In the genomic region with DNA sequence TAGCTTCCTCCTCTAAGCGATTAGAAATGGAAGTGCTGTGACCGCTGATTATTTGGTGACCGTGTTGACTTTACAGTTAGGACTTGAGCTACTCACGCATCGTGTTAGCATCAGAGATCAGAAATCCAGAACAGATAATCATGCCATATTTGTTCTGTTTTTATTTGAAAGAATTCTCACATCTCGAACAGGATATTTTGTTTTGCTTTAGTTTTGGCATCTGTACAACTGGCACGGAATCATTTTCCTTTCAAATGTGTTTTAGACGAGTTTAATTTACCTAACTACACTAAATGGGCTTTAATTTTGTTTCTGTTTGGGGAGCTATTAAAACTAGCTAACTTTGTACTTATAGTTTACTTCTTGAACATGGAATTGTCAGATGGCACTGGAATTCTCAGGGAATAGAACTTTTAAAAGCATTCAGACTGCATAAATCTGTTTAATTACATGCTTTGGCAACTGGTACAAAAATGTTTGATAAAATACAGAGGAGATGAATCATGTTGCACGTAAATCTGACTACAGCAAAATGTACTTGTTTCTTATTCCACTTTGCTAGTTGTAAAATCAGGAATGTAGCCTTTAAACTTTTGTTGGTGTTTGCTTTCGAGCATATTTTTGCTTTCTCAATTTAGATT, we compare ENCODE assay signal across 8 cellular contexts. TPM values are rescaled to one million over a fixed set of nuclear protein-coding genes. Genes with fewer than 3 reads are reported as not detected.
A peak's percentile ranks its signal among the peaks of the same experiment; 100 is the strongest.
DNase-seq lines count a peak whose midpoint lies in the region; ATAC-seq, FAIRE-seq and TF ChIP-seq lines count a peak whose summit lies in the region.

No MANE protein-coding gene starts in this region.

- in situ Hi-C loops in astrocyte of the spinal cord (cut with HindIII; ENCODE audit: low sequenced_read_pairs), result no loop called here

- WGBS in liver, result 4% methylated on average over 10 of the region's 10 CpGs

- intact Hi-C loops in upper lobe of right lung (cut with DNase I), result no loop called here

- DNase-seq in AG20443 (ENCODE audit: low spot score) (peak; percentile 14), HS-5 (ENCODE audit: low read depth) (peak; percentile 39), astrocyte of the spinal cord (ENCODE audit: low read depth, low spot score) (peak; percentile 58), upper lobe of right lung (no peak), NCI-H524 (lab: John Stamatoyannopoulos, UW) (no peak), urothelium cell line (ENCODE audit: low spot score) (no peak)
- no peak for DNase-seq in stimulated activated CD4-positive, alpha-beta T cell treated with anti-CD3 and anti-CD28 coated beads, Interleukin-4, amount 100 ng/mL, for 1 hour

- no peak for ATAC-seq in upper lobe of right lung

- TF ChIP-seq RAD21 in liver (IDR thresholded peaks at IDR 0.05), result no peak

- H3K9me3 ChIP-seq in liver (ENCODE audit: control insufficient read depth in 4 of 4, low read length in 3 of 4) (no peaks in the 10 kb centered on the region), upper lobe of right lung (no peaks in the 10 kb centered on the region)

- H3K27me3 ChIP-seq in liver (ENCODE audit: control insufficient read depth in 4 of 4, insufficient read depth in 4 of 4, low read length in 3 of 4), result no peaks in the 10 kb centered on the region
- no peaks in the 10 kb centered on the region for H3K27me3 ChIP-seq in upper lobe of right lung

- H3K36me3 ChIP-seq in liver (ENCODE audit: control insufficient read depth in 4 of 4, insufficient read depth in 3 of 4, low read depth in 1 of 4, low read length in 3 of 4) (peaks cover 0 to 1% (median 0%) of the 10 kb centered on the region in 4 donors), upper lobe of right lung (peaks cover 3% of the 10 kb centered on the region)

- H3K4me3 ChIP-seq in astrocyte of the spinal cord (ENCODE audit: low read depth, low read length) (peak overlapping the region; percentile 89), liver (ENCODE audit: low read depth in 1 of 3, low read length in 3 of 3) (peak overlapping the region; percentile 81 to 97 (median 97)), upper lobe of right lung (peak overlapping the region; percentile 77)

- TF ChIP-seq CTCF in astrocyte of the spinal cord (IDR thresholded peaks at IDR 0.05; ENCODE audit: low read depth, low read length) (no peak), liver (IDR thresholded peaks at IDR 0.05; ENCODE audit: low read depth, low read length, missing input control) (no peak), upper lobe of right lung (IDR thresholded peaks at IDR 0.05) (no peak)

- H3K9ac ChIP-seq in liver (ENCODE audit: low read depth in 1 of 2, low read length in 2 of 2), result peak overlapping the region; percentile 91 to 100

- no peak for FAIRE-seq in urothelium cell line (lab: Jason Lieb, UNC)

- H3K4me1 ChIP-seq in liver (ENCODE audit: control insufficient read depth in 4 of 4, insufficient read depth in 4 of 4, low read length in 3 of 4) (peaks cover 6 to 49% (median 31%) of the 10 kb centered on the region in 4 donors), upper lobe of right lung (peaks cover 44% of the 10 kb centered on the region)

- H3K27ac ChIP-seq in liver (ENCODE audit: low read depth in 1 of 2, low read length in 2 of 2), result peak overlapping the region; percentile 98
- H3K27ac ChIP-seq in upper lobe of right lung, result peak overlapping the region; percentile 97

TF ChIP-seq in liver, 16 proteins besides CTCF, POLR2A, EP300 and RAD21:
- TF ChIP-seq FOXA1 (IDR thresholded peaks at IDR 0.05), result no peak
- TF ChIP-seq TAF1 (conservative IDR thresholded peaks at IDR 0.05), result peak; percentile 84
- TF ChIP-seq SP1 (IDR thresholded peaks at IDR 0.05), result peak; percentile 8
- TF ChIP-seq JUND (IDR thresholded peaks at IDR 0.05), result peak in 1 of 2 donors; percentile 38
- TF ChIP-seq, protein P1, sequence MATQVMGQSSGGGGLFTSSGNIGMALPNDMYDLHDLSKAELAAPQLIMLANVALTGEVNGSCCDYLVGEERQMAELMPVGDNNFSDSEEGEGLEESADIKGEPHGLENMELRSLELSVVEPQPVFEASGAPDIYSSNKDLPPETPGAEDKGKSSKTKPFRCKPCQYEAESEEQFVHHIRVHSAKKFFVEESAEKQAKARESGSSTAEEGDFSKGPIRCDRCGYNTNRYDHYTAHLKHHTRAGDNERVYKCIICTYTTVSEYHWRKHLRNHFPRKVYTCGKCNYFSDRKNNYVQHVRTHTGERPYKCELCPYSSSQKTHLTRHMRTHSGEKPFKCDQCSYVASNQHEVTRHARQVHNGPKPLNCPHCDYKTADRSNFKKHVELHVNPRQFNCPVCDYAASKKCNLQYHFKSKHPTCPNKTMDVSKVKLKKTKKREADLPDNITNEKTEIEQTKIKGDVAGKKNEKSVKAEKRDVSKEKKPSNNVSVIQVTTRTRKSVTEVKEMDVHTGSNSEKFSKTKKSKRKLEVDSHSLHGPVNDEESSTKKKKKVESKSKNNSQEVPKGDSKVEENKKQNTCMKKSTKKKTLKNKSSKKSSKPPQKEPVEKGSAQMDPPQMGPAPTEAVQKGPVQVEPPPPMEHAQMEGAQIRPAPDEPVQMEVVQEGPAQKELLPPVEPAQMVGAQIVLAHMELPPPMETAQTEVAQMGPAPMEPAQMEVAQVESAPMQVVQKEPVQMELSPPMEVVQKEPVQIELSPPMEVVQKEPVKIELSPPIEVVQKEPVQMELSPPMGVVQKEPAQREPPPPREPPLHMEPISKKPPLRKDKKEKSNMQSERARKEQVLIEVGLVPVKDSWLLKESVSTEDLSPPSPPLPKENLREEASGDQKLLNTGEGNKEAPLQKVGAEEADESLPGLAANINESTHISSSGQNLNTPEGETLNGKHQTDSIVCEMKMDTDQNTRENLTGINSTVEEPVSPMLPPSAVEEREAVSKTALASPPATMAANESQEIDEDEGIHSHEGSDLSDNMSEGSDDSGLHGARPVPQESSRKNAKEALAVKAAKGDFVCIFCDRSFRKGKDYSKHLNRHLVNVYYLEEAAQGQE (IDR thresholded peaks at IDR 0.05), result no peak
- TF ChIP-seq GABPA (IDR thresholded peaks at IDR 0.05 in 1 of 2, conservative IDR thresholded peaks at IDR 0.05 in 1 of 2), result no peak
- TF ChIP-seq YY1 (IDR thresholded peaks at IDR 0.05), result peak; percentile 14
- TF ChIP-seq, protein P2, sequence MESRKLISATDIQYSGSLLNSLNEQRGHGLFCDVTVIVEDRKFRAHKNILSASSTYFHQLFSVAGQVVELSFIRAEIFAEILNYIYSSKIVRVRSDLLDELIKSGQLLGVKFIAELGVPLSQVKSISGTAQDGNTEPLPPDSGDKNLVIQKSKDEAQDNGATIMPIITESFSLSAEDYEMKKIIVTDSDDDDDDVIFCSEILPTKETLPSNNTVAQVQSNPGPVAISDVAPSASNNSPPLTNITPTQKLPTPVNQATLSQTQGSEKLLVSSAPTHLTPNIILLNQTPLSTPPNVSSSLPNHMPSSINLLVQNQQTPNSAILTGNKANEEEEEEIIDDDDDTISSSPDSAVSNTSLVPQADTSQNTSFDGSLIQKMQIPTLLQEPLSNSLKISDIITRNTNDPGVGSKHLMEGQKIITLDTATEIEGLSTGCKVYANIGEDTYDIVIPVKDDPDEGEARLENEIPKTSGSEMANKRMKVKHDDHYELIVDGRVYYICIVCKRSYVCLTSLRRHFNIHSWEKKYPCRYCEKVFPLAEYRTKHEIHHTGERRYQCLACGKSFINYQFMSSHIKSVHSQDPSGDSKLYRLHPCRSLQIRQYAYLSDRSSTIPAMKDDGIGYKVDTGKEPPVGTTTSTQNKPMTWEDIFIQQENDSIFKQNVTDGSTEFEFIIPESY (IDR thresholded peaks at IDR 0.05), result no peak

RNA-seq across cellular contexts. Expression of a gene that starts 1.4 kb away (rescaled TPM):
- total RNA-seq in liver (100 to 1,000 TPM in 1 of 2 donors, 10 to 100 TPM in 1; 65.3 to 145 TPM), upper lobe of right lung (242 TPM)
- polyA plus RNA-seq in liver, result 10 to 100 TPM; 31.2 to 44.9 TPM

Comparison
In these comparisons a context has a peak if more than half of its experiments do, and no peak if none do; other contexts are left out.
1. DNase-seq: peak in AG20443 (single experiment), HS-5 (single experiment) and astrocyte of the spinal cord (single experiment); none in upper lobe of right lung (single experiment), NCI-H524 (0 of 2), urothelium cell line (single experiment) and stimulated activated CD4-positive, alpha-beta T cell treated with anti-CD3 and anti-CD28 coated beads, Interleukin-4, amount 100 ng/mL, for 1 hour (single experiment).
2. Peak in every context shown above with its lines, with median percentiles within 50 percentile points of each other: H3K4me3 ChIP-seq.